In genomic region chr12:16863742-16864141, GRCh38 we compare ENCODE assay signal across 6 cellular contexts.
"Had no signal": no experiment of that assay in that cellular context is flagged by ENCODE, and none has a peak within 500 bp of the region (broad histone marks: within the 10 kb centered on the region; RNA-seq: fewer than 3 reads in every experiment).

No MANE protein-coding gene starts in this region.

- H3K4me3 ChIP-seq: K562 had no signal

- H3K9ac ChIP-seq: KMS-11 had no signal

- FAIRE-seq: HTR-8/SVneo, K562 had no signal

- DNase-seq: KBM-7, KG1 had no signal

- ATAC-seq: K562 had no signal

- H3K27ac ChIP-seq: HL-60, KMS-11 had no signal

- H3K4me2 ChIP-seq: KMS-11 had no signal
